ENCODE assay signal across 1 cellular context in the genomic region with DNA sequence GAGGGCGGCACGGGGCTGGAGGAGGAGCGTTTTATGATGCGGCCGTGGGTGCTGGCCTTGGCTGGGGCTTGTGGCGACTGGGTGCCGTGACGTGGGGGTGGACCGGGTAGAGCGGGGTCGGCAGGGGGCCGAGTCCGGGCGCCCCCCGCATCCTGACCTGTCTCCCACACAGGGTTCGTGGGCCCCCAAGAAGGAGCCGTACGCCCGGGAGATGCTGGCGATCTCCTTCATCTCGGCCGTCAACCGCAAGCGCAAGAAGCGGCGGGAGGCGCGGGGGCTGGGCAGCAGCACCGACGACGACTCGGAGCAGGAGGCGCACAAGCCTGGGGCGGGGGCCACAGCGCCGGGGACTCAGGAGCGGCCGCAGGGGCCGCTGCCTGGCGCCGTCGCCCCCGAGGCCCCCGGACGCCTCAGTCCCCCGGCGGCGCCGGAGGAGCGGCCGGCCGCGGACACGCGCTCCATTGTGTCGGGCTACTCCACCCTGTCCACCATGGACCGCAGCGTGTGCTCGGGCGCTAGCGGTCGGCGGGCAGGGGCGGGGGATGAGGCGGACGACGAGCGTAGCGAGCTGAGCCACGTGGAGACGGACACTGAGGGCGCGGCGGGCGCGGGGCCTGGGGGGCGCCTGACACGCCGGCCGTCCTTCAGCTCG.
TF ChIP-seq lines count a peak whose summit lies in the region.

No MANE protein-coding gene starts in this region.

TF ChIP-seq in HCT116, 20 proteins besides CTCF, POLR2A, EP300 and RAD21 (continued from another document):
- TF ChIP-seq, protein P1, sequence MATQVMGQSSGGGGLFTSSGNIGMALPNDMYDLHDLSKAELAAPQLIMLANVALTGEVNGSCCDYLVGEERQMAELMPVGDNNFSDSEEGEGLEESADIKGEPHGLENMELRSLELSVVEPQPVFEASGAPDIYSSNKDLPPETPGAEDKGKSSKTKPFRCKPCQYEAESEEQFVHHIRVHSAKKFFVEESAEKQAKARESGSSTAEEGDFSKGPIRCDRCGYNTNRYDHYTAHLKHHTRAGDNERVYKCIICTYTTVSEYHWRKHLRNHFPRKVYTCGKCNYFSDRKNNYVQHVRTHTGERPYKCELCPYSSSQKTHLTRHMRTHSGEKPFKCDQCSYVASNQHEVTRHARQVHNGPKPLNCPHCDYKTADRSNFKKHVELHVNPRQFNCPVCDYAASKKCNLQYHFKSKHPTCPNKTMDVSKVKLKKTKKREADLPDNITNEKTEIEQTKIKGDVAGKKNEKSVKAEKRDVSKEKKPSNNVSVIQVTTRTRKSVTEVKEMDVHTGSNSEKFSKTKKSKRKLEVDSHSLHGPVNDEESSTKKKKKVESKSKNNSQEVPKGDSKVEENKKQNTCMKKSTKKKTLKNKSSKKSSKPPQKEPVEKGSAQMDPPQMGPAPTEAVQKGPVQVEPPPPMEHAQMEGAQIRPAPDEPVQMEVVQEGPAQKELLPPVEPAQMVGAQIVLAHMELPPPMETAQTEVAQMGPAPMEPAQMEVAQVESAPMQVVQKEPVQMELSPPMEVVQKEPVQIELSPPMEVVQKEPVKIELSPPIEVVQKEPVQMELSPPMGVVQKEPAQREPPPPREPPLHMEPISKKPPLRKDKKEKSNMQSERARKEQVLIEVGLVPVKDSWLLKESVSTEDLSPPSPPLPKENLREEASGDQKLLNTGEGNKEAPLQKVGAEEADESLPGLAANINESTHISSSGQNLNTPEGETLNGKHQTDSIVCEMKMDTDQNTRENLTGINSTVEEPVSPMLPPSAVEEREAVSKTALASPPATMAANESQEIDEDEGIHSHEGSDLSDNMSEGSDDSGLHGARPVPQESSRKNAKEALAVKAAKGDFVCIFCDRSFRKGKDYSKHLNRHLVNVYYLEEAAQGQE (IDR thresholded peaks at IDR 0.05; ENCODE audit: low read depth), result no peak
- TF ChIP-seq EZH2phosphoT487 (IDR thresholded peaks at IDR 0.05; ENCODE audit: borderline replicate concordance) (no peak), ZFX (IDR thresholded peaks at IDR 0.05) (no peak), EZH2 (IDR thresholded peaks at IDR 0.05) (no peak), EGR1 (IDR thresholded peaks at IDR 0.05; ENCODE audit: low read depth) (no peak), POLR2AphosphoS5 (IDR thresholded peaks at IDR 0.05; ENCODE audit: low read depth, low read length) (no peak)
